8 cellular contexts compared by ENCODE assay signal in genomic region chr1:1273535-1274298, GRCh38. TPM values are rescaled to one million over a fixed set of nuclear protein-coding genes. Genes with fewer than 3 reads are reported as not detected.
DNase-seq lines count a peak whose midpoint lies in the region; ATAC-seq and TF ChIP-seq lines count a peak whose summit lies in the region.

Gene UBE2J2, minus strand, starts transcription at chr1:1273854. Its CDS starts 5,862 bp downstream, at chr1:1267992.

- 0% methylated on average over 53 to 103 of the region's 103 CpGs for WGBS in adipose tissue, 3 donors
- 0 to 1% (median 0%) methylated on average over 11 to 103 of the region's 103 CpGs for WGBS in heart left ventricle, 4 donors

- no peaks in the 10 kb centered on the region for H3K27me3 Mint-ChIP-seq in T-cell
- H3K27me3 Mint-ChIP-seq in type B pancreatic cell: no peaks in the 10 kb centered on the region

- peak in 5 of 12 donors; percentile 5 to 35 (median 24) for TF ChIP-seq CTCF in heart left ventricle (IDR thresholded peaks at IDR 0.05)
- TF ChIP-seq CTCF in type B pancreatic cell (conservative IDR thresholded peaks at IDR 0.05): no peak

- H3K9me3 ChIP-seq in heart left ventricle: no peaks in the 10 kb centered on the region

- peak within 1 kb of the TSS; percentile 61 to 99 (median 94) for H3K4me3 ChIP-seq in heart left ventricle

- H3K9me3 Mint-ChIP-seq in T-cell (no peaks in the 10 kb centered on the region), type B pancreatic cell (no peaks in the 10 kb centered on the region)

- H3K4me1 Mint-ChIP-seq in T-cell (peaks cover 32 to 45% (median 41%) of the 10 kb centered on the region in 3 donors), type B pancreatic cell (ENCODE audit: unreplicated experiment) (peaks cover 26% of the 10 kb centered on the region)

- H3K27ac Mint-ChIP-seq in T-cell: peak within 1 kb of the TSS; percentile 76 to 79
- H3K27ac Mint-ChIP-seq in type B pancreatic cell: peak within 1 kb of the TSS; percentile 84

- ATAC-seq in HG02571 (IDR thresholded peaks at IDR 0.05; ENCODE audit: unreplicated experiment): peak; percentile 69
- ATAC-seq in T-cell (replicated peaks in 1 of 4): peak; percentile 96 to 97 (median 97)
- peak; percentile 95 to 98 (median 97) for ATAC-seq in heart left ventricle

- DNase-seq in GM03348 (ENCODE audit: low spot score) (peak; percentile 99), NCI-H1105 treated with DMSO at 0.1 percent for 48 hours (lab: John Stamatoyannopoulos, UW) (peak; percentile 86), T-cell (peak; percentile 80 to 92 (median 89)), heart left ventricle (peak; percentile 95 to 98 (median 96)), posterior cingulate gyrus (peak; percentile 88 to 99 (median 94)), type B pancreatic cell (ENCODE audit: extremely low spot score, unreplicated experiment) (peak; percentile 93)

- POLR2A ChIA-PET in T-cell (lab: Charles Lee): interaction anchor here in 1 of 2 donors (0.5 to 0.6 kb wide), 3 partner anchors 87 to 260 kb away, joined by 3 read pairs; partner anchors contain the start of genes CCNL2 and ISG15

- H3K27ac ChIP-seq in adipose tissue (ENCODE audit: low read depth, low read length) (peak within 1 kb of the TSS; percentile 61), heart left ventricle (peak within 1 kb of the TSS; percentile 41 to 96 (median 90))

- H3K36me3 Mint-ChIP-seq in T-cell (peaks cover 11% of the 10 kb centered on the region), type B pancreatic cell (peaks cover 5% of the 10 kb centered on the region)

- CTCF ChIA-PET in T-cell (lab: Charles Lee): interaction anchor here in 1 of 2 donors (1.0 kb wide), 1 partner anchor 23 kb away, joined by 5 read pairs; no protein-coding TSS in a partner anchor

- H3K4me3 Mint-ChIP-seq in T-cell (peak within 1 kb of the TSS; percentile 83 to 85 (median 84)), type B pancreatic cell (peak within 1 kb of the TSS; percentile 90)

- intact Hi-C loops in heart left ventricle (cut with DNase I) (loop anchor here in 3 of 10 donors (1.0 to 5.0 kb wide), 3 partner anchors 41 to 157 kb away; partner anchors contain the start of genes B3GALT6 (in 3 of the 3), SDF4 (in 3 of the 3) and C1orf159 (in 1 of the 3)), posterior cingulate gyrus (cut with DNase I) (loop anchor here (1.0 to 5.0 kb wide), 2 partner anchors 34 to 41 kb away; partner anchors contain the start of genes ACAP3, B3GALT6, PUSL1 and SDF4)

- H3K27me3 ChIP-seq in heart left ventricle: no peaks in the 10 kb centered on the region

- peaks cover 0 to 10% (median under 1%) of the 10 kb centered on the region in 9 donors for H3K36me3 ChIP-seq in heart left ventricle

- peaks cover 14 to 47% (median 38%) of the 10 kb centered on the region in 12 donors for H3K4me1 ChIP-seq in heart left ventricle

- peak in 1 of 2 donors; percentile 67 for TF ChIP-seq POLR2A in heart left ventricle (IDR thresholded peaks at IDR 0.05)

RNA-seq across cellular contexts. Expression of gene UBE2J2, which starts in this region (rescaled TPM):
- 10 to 100 TPM; 60.8 to 89.8 (median 83.6) TPM for total RNA-seq in T-cell
- polyA plus RNA-seq in adipose tissue: 10 to 100 TPM; 25.8 to 45.1 (median 39.5) TPM
- 10 to 100 TPM; 23.3 to 43.9 (median 33.2) TPM for total RNA-seq in heart left ventricle
- polyA plus RNA-seq in heart left ventricle: 10 to 100 TPM; 38.7 to 53.6 TPM
- 56.5 and 73.8 TPM in 2 replicates for total RNA-seq in type B pancreatic cell (ENCODE audit: low replicate concordance)

Comparison
In these comparisons a context has a peak if more than half of its experiments do, and no peak if none do; other contexts are left out.
1. Peak in every context shown above with its lines: DNase-seq, ATAC-seq, H3K4me3 ChIP-seq and H3K27ac ChIP-seq.